8 cellular contexts compared by ENCODE assay signal in the genomic region with DNA sequence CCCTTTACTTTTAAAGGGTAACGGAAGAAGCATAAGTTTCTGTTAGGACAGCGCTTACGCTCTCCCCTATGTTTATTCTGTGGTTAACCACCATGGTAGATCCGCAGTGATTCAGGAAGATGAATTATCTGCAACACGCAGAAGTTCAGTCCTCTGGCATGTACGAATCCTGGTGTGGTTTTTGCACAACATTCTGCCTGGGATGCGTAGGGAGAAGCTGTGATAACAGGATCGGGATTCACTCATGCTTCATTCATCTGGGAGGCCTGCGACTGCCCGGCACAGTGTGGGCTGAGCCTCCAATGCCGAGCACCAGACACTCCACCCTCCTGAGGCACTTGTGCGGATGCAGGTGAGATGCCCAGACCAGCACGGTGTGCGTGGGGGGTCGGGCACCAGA.
A peak's percentile ranks its signal among the peaks of the same experiment; 100 is the strongest.
DNase-seq lines count a peak whose midpoint lies in the region; ATAC-seq and TF ChIP-seq lines count a peak whose summit lies in the region.
"Not testable (repeated sequence)": the region's sequence is repeated elsewhere in the genome, so short reads cannot be mapped to it uniquely, and the experiment has no call there.

No MANE protein-coding gene starts in this region.

- H3K23ac ChIP-seq in mesenchymal stem cell (ENCODE audit: low read length in 2 of 2) = not testable (repeated sequence)

- H2AFZ ChIP-seq in mesenchymal stem cell (ENCODE audit: low read depth, low read length) = not testable (repeated sequence)

- not testable (repeated sequence) for H4K91ac ChIP-seq in mesenchymal stem cell (ENCODE audit: low read length)

- H3K27ac Mint-ChIP-seq in CD8-positive, alpha-beta memory T cell = peak overlapping the region in 1 of 8 donors; percentile 13

- H2AK5ac ChIP-seq in mesenchymal stem cell (ENCODE audit: low read length, severe bottlenecking) = not testable (repeated sequence)

- H3K27me3 Mint-ChIP-seq in CD8-positive, alpha-beta memory T cell = not testable (repeated sequence)

- not testable (repeated sequence) for H3K14ac ChIP-seq in mesenchymal stem cell (ENCODE audit: low read length in 2 of 2)

- peak in 2 of 5 donors; percentile 27 to 41 for DNase-seq in CD8-positive, alpha-beta memory T cell
- DNase-seq in HL-60 (ENCODE audit: low read depth in 1 of 2, low spot score in 1 of 2) = peak; percentile 27 to 49
- DNase-seq in NOMO-1 (lab: John Stamatoyannopoulos, UW; ENCODE audit: unreplicated experiment in 2 of 2) = peak; percentile 68 to 93
- peak; percentile 38 for DNase-seq in T1000 (lab: John Stamatoyannopoulos, UW)
- DNase-seq in astrocyte of the cerebellum (ENCODE audit: low read depth) = peak; percentile 79
- peak; percentile 31 for DNase-seq in epithelial cell of prostate (ENCODE audit: low read depth, low spot score)
- DNase-seq in mesenchymal stem cell = peak; percentile 97
- DNase-seq in upper lobe of right lung = not testable (repeated sequence)

- not testable (repeated sequence) for H3K4ac ChIP-seq in mesenchymal stem cell (ENCODE audit: low read depth in 1 of 2, low read length in 2 of 2)

- intact Hi-C loops in upper lobe of right lung (cut with DNase I) = not testable (repeated sequence)

- H2BK15ac ChIP-seq in mesenchymal stem cell (ENCODE audit: low read depth, poor library complexity, severe bottlenecking) = not testable (repeated sequence)

- H3K27ac ChIP-seq in CD8-positive, alpha-beta memory T cell (ENCODE audit: low read depth, low read length); HL-60 (replicated peaks); epithelial cell of prostate; mesenchymal stem cell (ENCODE audit: low read length, poor library complexity, severe bottlenecking); upper lobe of right lung: not testable (repeated sequence)

- H3K9me3 Mint-ChIP-seq in CD8-positive, alpha-beta memory T cell = not testable (repeated sequence)

- WGBS in mesenchymal stem cell = 3% methylated on average over 7 of the region's 15 CpGs

- H3K4me3 Mint-ChIP-seq in CD8-positive, alpha-beta memory T cell = peak overlapping the region in 5 of 7 donors; percentile 15 to 61 (median 46)

- H2BK120ac ChIP-seq in mesenchymal stem cell (ENCODE audit: low read depth, low read length) = not testable (repeated sequence)

- in situ Hi-C loops in astrocyte of the cerebellum (cut with HindIII; ENCODE audit: low sequenced_read_pairs) = not testable (repeated sequence)

- not testable (repeated sequence) for TF ChIP-seq CTCF in HL-60 (IDR thresholded peaks at IDR 0.05; ENCODE audit: insufficient read depth, low read length); astrocyte of the cerebellum (IDR thresholded peaks at IDR 0.05; ENCODE audit: low read depth, low read length, missing control alignments); upper lobe of right lung (IDR thresholded peaks at IDR 0.05)

- not testable (repeated sequence) for H3K9me3 ChIP-seq in CD8-positive, alpha-beta memory T cell (ENCODE audit: low read length); mesenchymal stem cell (ENCODE audit: control insufficient read depth, low read length); upper lobe of right lung

- CTCF ChIA-PET in CD8-positive, alpha-beta memory T cell (lab: Charles Lee) = not testable (repeated sequence)

- H2BK12ac ChIP-seq in mesenchymal stem cell (ENCODE audit: low read length in 2 of 2) = not testable (repeated sequence)

- not testable (repeated sequence) for H3K18ac ChIP-seq in mesenchymal stem cell (ENCODE audit: low read depth in 1 of 2, low read length in 2 of 2)

- H3K79me1 ChIP-seq in mesenchymal stem cell (replicated peaks; ENCODE audit: low read length, poor library complexity, severe bottlenecking) = not testable (repeated sequence)

- H3K36me3 Mint-ChIP-seq in CD8-positive, alpha-beta memory T cell = peaks cover 6 to 17% (median 10%) of the 10 kb centered on the region in 3 donors

- not testable (repeated sequence) for H3K9ac ChIP-seq in mesenchymal stem cell (ENCODE audit: low read length)

- H3K4me1 Mint-ChIP-seq in CD8-positive, alpha-beta memory T cell = peaks cover 15 to 32% (median 18%) of the 10 kb centered on the region in 3 donors

- POLR2A ChIA-PET in CD8-positive, alpha-beta memory T cell (lab: Charles Lee) = not testable (repeated sequence)

- peak; percentile 13 for ATAC-seq in upper lobe of right lung

- H3K4me2 ChIP-seq in mesenchymal stem cell (ENCODE audit: low read length, poor library complexity, severe bottlenecking) = not testable (repeated sequence)

- H2BK5ac ChIP-seq in mesenchymal stem cell (ENCODE audit: low read depth, low read length, poor library complexity, severe bottlenecking) = not testable (repeated sequence)

- H3K4me3 ChIP-seq in CD8-positive, alpha-beta memory T cell (ENCODE audit: low read length); HL-60 (replicated peaks; ENCODE audit: insufficient read depth, low read length); astrocyte of the cerebellum (ENCODE audit: low read depth, low read length); mesenchymal stem cell (ENCODE audit: insufficient read depth in 1 of 2, low read depth in 1 of 2, low read length in 2 of 2); upper lobe of right lung: not testable (repeated sequence)

- H4K8ac ChIP-seq in mesenchymal stem cell (ENCODE audit: low read length) = not testable (repeated sequence)

- not testable (repeated sequence) for H3K27me3 ChIP-seq in CD8-positive, alpha-beta memory T cell (ENCODE audit: insufficient read depth, low read length, poor library complexity, severe bottlenecking); HL-60 (ENCODE audit: insufficient read depth, poor library complexity, severe bottlenecking); upper lobe of right lung
- H3K27me3 ChIP-seq in mesenchymal stem cell (ENCODE audit: control insufficient read depth in 1 of 2, insufficient read depth in 1 of 2, low read length in 2 of 2) = peaks cover 0 to 22% of the 10 kb centered on the region in 2 experiments

- not testable (repeated sequence) for H3K36me3 ChIP-seq in CD8-positive, alpha-beta memory T cell (ENCODE audit: insufficient read depth, low read length); mesenchymal stem cell (ENCODE audit: control insufficient read depth in 1 of 2, insufficient read depth in 2 of 2, low read depth in 1 of 2, low read length in 2 of 2); upper lobe of right lung

- not testable (repeated sequence) for H3K4me1 ChIP-seq in CD8-positive, alpha-beta memory T cell (ENCODE audit: insufficient read depth, low read length); mesenchymal stem cell (ENCODE audit: control insufficient read depth, insufficient read depth, low read depth, low read length); upper lobe of right lung
